8 cellular contexts compared by ENCODE assay signal in genomic region chrX:137032378-137032694, GRCh38. TPM values are rescaled to one million over a fixed set of nuclear protein-coding genes. Genes with fewer than 3 reads are reported as not detected.
A peak's percentile ranks its signal among the peaks of the same experiment; 100 is the strongest.
DNase-seq lines count a peak whose midpoint lies in the region; ATAC-seq and TF ChIP-seq lines count a peak whose summit lies in the region.

No MANE protein-coding gene starts in this region.

- H3K9me3 ChIP-seq in GM23248 (ENCODE audit: low read depth) (no peaks in the 10 kb centered on the region), mesodermal cell (ENCODE audit: control insufficient read depth, low read length) (no peaks in the 10 kb centered on the region), adrenal gland (replicated peaks in 1 of 3) (no peaks in the 10 kb centered on the region)

- no peaks in the 10 kb centered on the region for H4K20me1 ChIP-seq in GM23248 (ENCODE audit: insufficient read depth)

- H3K9ac ChIP-seq in GM23248: no peak overlapping the region

- no peak for TF ChIP-seq POLR2A in adrenal gland (IDR thresholded peaks at IDR 0.05)

- WGBS in GM23248 (ENCODE audit: low coverage in 1 of 2, low lambda C conversion rate in 2 of 2, missing lambda C conversion rate in 2 of 2), 2 experiments: 0% methylated on average over 3 to 13 of the region's 13 CpGs
- 9% methylated on average over 13 of the region's 13 CpGs for WGBS in mesodermal cell (ENCODE audit: insufficient coverage in 2 of 2), 2 experiments
- WGBS in adrenal gland, 4 donors: 4 to 35% (median 18%) methylated on average over 13 of the region's 13 CpGs

- no peaks in the 10 kb centered on the region for H3K4me1 ChIP-seq in GM23248 (ENCODE audit: insufficient read depth)
- H3K4me1 ChIP-seq in mesodermal cell (ENCODE audit: control insufficient read depth, insufficient read depth, low read length, poor library complexity, severe bottlenecking): no peaks in the 10 kb centered on the region
- no peaks in the 10 kb centered on the region for H3K4me1 ChIP-seq in adrenal gland (replicated peaks in 1 of 2)

- no peaks in the 10 kb centered on the region for H3K36me3 ChIP-seq in BJ (ENCODE audit: control insufficient read depth, insufficient read depth, low read length)
- H3K36me3 ChIP-seq in GM23248 (ENCODE audit: low read depth): no peaks in the 10 kb centered on the region
- no peaks in the 10 kb centered on the region for H3K36me3 ChIP-seq in mesodermal cell (ENCODE audit: control insufficient read depth, insufficient read depth, low read length)
- H3K36me3 ChIP-seq in adrenal gland (replicated peaks in 1 of 2): no peaks in the 10 kb centered on the region

- TF ChIP-seq CTCF in BJ (IDR thresholded peaks at IDR 0.05; ENCODE audit: insufficient read depth, low read depth, low read length) (no peak), astrocyte of the spinal cord (IDR thresholded peaks at IDR 0.05; ENCODE audit: low read depth, low read length) (no peak), adrenal gland (IDR thresholded peaks at IDR 0.05) (no peak)

- CTCF ChIA-PET in BJ (lab: Yijun Ruan, JAX): no interaction called here

- no peaks in the 10 kb centered on the region for H3F3A ChIP-seq in GM23248 (ENCODE audit: insufficient read depth)

- H3K79me2 ChIP-seq in GM23248 (ENCODE audit: insufficient read depth): no peaks in the 10 kb centered on the region

- H3K9me2 ChIP-seq in GM23248 (ENCODE audit: insufficient read depth): no peaks in the 10 kb centered on the region

- DNase-seq in BJ (ENCODE audit: low read depth) (no peak), GM23248 (no peak), astrocyte of the spinal cord (ENCODE audit: low read depth, low spot score) (no peak), adrenal gland (no peak), 8988T (no peak)
- DNase-seq in stimulated activated CD8-positive, alpha-beta memory T cell treated with anti-CD3 and anti-CD28 coated beads, Interleukin-4, amount 100 ng/mL, for 48 hours: no peak

- peak overlapping the region; percentile 85 for H3K4me2 ChIP-seq in GM23248 (ENCODE audit: unreplicated experiment)

- H3K27me3 ChIP-seq in BJ (ENCODE audit: control insufficient read depth, insufficient read depth, low read length): peaks cover 14% of the 10 kb centered on the region
- peaks cover 23% of the 10 kb centered on the region for H3K27me3 ChIP-seq in GM23248 (replicated peaks; ENCODE audit: insufficient read depth)
- peaks cover 53% of the 10 kb centered on the region for H3K27me3 ChIP-seq in adrenal gland

- in situ Hi-C loops in GM23248 (cut with MboI): no loop called here
- in situ Hi-C loops in astrocyte of the spinal cord (cut with HindIII; ENCODE audit: low sequenced_read_pairs): no loop called here

- ATAC-seq in HG02938 (IDR thresholded peaks at IDR 0.05; ENCODE audit: unreplicated experiment): no peak

- POLR2A ChIA-PET in BJ (lab: Charles Lee): no interaction called here

- H3K4me3 ChIP-seq in BJ (ENCODE audit: low read depth, low read length) (peak overlapping the region; percentile 6; the same call in 1 of the 2 replicates), GM23248 (peak overlapping the region; percentile 72), astrocyte of the spinal cord (ENCODE audit: low read depth, low read length) (peak overlapping the region; percentile 32), mesodermal cell (ENCODE audit: extremely low read depth, insufficient read depth, low read length, poor library complexity, severe bottlenecking) (peak overlapping the region; percentile 19), adrenal gland (peak overlapping the region in 1 of 4 donors; percentile 40)

- H2AFZ ChIP-seq in GM23248: peak overlapping the region; percentile 83

- H3K27ac ChIP-seq in GM23248 (no peak overlapping the region), mesodermal cell (ENCODE audit: low read depth, low read length, severe bottlenecking) (no peak overlapping the region), adrenal gland (no peak overlapping the region)

- intact Hi-C loops in adrenal gland (cut with DNase I): no loop called here

RNA-seq across cellular contexts. Expression of gene GPR101, which starts 1.5 kb away (rescaled TPM):
- polyA plus RNA-seq in BJ (2011; rRNA removed) (not detected in 2 replicates), GM23248 (2016; fragmentation: Nextera tagmentation; extraction: Ambion mirVana) (not detected in 2 replicates), adrenal gland (not detected)
- polyA minus RNA-seq in BJ (2011; rRNA and poly(A)+ RNA removed): not detected in 2 replicates
- total RNA-seq in GM23248 (2014; rRNA removed; shearing (Covaris generic)): not detected in 2 replicates
- not detected for polyA plus RNA-seq in mesodermal cell (2013, experiment 1 of 2)
- polyA plus RNA-seq in mesodermal cell (2013, experiment 2 of 2): not detected
- not detected for total RNA-seq in adrenal gland
